Comparison of ENCODE assay signal across 1 cellular context in the genomic region with DNA sequence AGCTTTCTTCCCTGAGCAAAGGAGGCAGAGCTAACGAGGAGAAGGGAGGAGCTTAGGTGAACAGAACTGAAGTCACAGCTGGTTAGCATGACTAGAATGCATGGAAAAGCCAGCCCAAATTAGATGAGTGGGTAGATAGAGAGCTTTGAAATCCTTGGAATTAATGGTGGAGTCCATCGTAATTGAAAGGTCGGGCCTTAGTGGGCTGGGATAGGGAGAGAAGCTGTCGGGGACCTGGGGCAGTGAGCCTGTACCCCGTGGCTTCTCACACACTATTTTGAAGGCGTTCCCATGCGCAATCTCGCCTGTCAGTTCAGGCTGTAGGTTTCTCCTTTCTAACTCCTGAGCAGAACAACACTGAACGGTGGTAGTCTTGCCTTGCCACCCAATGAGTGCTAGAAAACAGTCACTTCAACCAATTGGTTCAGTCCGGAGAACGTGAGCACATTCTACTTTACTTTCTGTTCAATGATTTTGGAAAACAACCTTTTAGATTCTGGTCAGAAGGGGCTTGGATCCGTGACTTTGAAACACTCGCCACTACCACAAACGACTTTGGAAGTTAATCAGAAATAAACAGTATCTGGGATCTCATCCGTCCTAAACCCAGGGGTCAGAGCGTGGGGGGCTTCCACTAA.
A peak's percentile ranks its signal among the peaks of the same experiment; 100 is the strongest.
TF ChIP-seq lines count a peak whose summit lies in the region.

No MANE protein-coding gene starts in this region.

TF ChIP-seq in HepG2, 621 proteins besides CTCF, POLR2A, EP300 and RAD21 (continued from another document):
- TF ChIP-seq, protein P1, sequence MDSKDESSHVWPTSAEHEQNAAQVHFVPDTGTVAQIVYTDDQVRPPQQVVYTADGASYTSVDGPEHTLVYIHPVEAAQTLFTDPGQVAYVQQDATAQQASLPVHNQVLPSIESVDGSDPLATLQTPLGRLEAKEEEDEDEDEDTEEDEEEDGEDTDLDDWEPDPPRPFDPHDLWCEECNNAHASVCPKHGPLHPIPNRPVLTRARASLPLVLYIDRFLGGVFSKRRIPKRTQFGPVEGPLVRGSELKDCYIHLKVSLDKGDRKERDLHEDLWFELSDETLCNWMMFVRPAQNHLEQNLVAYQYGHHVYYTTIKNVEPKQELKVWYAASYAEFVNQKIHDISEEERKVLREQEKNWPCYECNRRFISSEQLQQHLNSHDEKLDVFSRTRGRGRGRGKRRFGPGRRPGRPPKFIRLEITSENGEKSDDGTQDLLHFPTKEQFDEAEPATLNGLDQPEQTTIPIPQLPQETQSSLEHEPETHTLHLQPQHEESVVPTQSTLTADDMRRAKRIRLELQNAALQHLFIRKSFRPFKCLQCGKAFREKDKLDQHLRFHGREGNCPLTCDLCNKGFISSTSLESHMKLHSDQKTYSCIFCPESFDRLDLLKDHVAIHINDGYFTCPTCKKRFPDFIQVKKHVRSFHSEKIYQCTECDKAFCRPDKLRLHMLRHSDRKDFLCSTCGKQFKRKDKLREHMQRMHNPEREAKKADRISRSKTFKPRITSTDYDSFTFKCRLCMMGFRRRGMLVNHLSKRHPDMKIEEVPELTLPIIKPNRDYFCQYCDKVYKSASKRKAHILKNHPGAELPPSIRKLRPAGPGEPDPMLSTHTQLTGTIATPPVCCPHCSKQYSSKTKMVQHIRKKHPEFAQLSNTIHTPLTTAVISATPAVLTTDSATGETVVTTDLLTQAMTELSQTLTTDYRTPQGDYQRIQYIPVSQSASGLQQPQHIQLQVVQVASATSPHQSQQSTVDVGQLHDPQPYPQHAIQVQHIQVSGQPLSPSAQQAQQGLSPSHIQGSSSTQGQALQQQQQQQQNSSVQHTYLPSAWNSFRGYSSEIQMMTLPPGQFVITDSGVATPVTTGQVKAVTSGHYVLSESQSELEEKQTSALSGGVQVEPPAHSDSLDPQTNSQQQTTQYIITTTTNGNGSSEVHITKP (CRISPR knock-in tag; IDR thresholded peaks at IDR 0.05; ENCODE audit: low read depth), result peak; percentile 84
- peak; percentile 11 for TF ChIP-seq MXD3 (CRISPR knock-in tag; IDR thresholded peaks at IDR 0.05)
- TF ChIP-seq, protein P2, sequence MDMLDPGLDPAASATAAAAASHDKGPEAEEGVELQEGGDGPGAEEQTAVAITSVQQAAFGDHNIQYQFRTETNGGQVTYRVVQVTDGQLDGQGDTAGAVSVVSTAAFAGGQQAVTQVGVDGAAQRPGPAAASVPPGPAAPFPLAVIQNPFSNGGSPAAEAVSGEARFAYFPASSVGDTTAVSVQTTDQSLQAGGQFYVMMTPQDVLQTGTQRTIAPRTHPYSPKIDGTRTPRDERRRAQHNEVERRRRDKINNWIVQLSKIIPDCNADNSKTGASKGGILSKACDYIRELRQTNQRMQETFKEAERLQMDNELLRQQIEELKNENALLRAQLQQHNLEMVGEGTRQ (IDR thresholded peaks at IDR 0.05; ENCODE audit: low read depth, low read length), result no peak
- TF ChIP-seq, protein P2 (CRISPR knock-in tag; IDR thresholded peaks at IDR 0.05; ENCODE audit: borderline replicate concordance), result 0 out of 2 replicates have a peak, but pooled peaks have one; percentile 12
- peak; percentile 21; the same call in 1 of the 2 replicates for TF ChIP-seq FOXC1 (CRISPR knock-in tag; IDR thresholded peaks at IDR 0.05; ENCODE audit: borderline replicate concordance)
- 0 out of 2 replicates have a peak, but pooled peaks have one; percentile 0 for TF ChIP-seq ZNF230 (CRISPR knock-in tag; IDR thresholded peaks at IDR 0.05)
- TF ChIP-seq TFDP2 (CRISPR knock-in tag; IDR thresholded peaks at IDR 0.05), result no peak
- peak; percentile 3; the same call in 1 of the 2 replicates for TF ChIP-seq ARID5B (CRISPR knock-in tag; IDR thresholded peaks at IDR 0.05)
- no peak for TF ChIP-seq TBX2 (CRISPR knock-in tag; IDR thresholded peaks at IDR 0.05; ENCODE audit: borderline replicate concordance)
- 0 out of 4 replicates have a peak, but pooled peaks of 1 of the 2 experiments have one; percentile 4 for TF ChIP-seq HMGXB4 (CRISPR knock-in tag; IDR thresholded peaks at IDR 0.05; ENCODE audit: borderline replicate concordance in 1 of 2, low read depth in 1 of 2)
- 0 out of 2 replicates have a peak, but pooled peaks have one; percentile 29 for TF ChIP-seq HMGXB3 (CRISPR knock-in tag; IDR thresholded peaks at IDR 0.05; ENCODE audit: borderline replicate concordance)
- TF ChIP-seq ZNF550 (CRISPR knock-in tag; IDR thresholded peaks at IDR 0.05; ENCODE audit: borderline replicate concordance), result no peak
- no peak for TF ChIP-seq ZNF382 (CRISPR knock-in tag; IDR thresholded peaks at IDR 0.05; ENCODE audit: borderline replicate concordance)
- 0 out of 2 replicates have a peak, but pooled peaks have one; percentile 31 for TF ChIP-seq SNAPC2 (CRISPR knock-in tag; IDR thresholded peaks at IDR 0.05)
- peak; percentile 11; the same call in 1 of the 2 replicates for TF ChIP-seq PHF20 (CRISPR knock-in tag; IDR thresholded peaks at IDR 0.05)
- no peak for TF ChIP-seq GABPA (IDR thresholded peaks at IDR 0.05; ENCODE audit: low read depth, low read length)
- TF ChIP-seq GABPA (CRISPR knock-in tag; IDR thresholded peaks at IDR 0.05; ENCODE audit: low read depth), result 0 out of 2 replicates have a peak, but pooled peaks have one; percentile 8
- TF ChIP-seq ATF7 (IDR thresholded peaks at IDR 0.05), result no peak
- TF ChIP-seq ATF7 (CRISPR knock-in tag; IDR thresholded peaks at IDR 0.05), result no peak
- TF ChIP-seq, protein P3, sequence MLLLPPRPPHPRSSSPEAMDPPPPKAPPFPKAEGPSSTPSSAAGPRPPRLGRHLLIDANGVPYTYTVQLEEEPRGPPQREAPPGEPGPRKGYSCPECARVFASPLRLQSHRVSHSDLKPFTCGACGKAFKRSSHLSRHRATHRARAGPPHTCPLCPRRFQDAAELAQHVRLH (CRISPR knock-in tag; IDR thresholded peaks at IDR 0.05; ENCODE audit: borderline replicate concordance, low read depth), result no peak
- no peak for TF ChIP-seq DRAP1 (CRISPR knock-in tag; IDR thresholded peaks at IDR 0.05)
- TF ChIP-seq ZNF577 (CRISPR knock-in tag; IDR thresholded peaks at IDR 0.05; ENCODE audit: borderline replicate concordance, low read depth), result no peak
